ENCODE assay signal across 18 cellular contexts in genomic region chr21:27201197-27201596, GRCh38.
A peak's percentile ranks its signal among the peaks of the same experiment; 100 is the strongest.
DNase-seq lines count a peak whose midpoint lies in the region; ATAC-seq, FAIRE-seq and TF ChIP-seq lines count a peak whose summit lies in the region.
"Had no signal": no experiment of that assay in that cellular context is flagged by ENCODE, and none has a peak within 500 bp of the region (broad histone marks: within the 10 kb centered on the region; RNA-seq: fewer than 3 reads in every experiment).

No MANE protein-coding gene starts in this region.

- H3K4me1 Mint-ChIP-seq in Calu3 (ENCODE audit: low read depth, unreplicated experiment) = no peaks in the 10 kb centered on the region

- in situ Hi-C loops in astrocyte of the spinal cord (cut with HindIII; ENCODE audit: low sequenced_read_pairs) = no loop called here

- TF ChIP-seq RAD21 in SK-N-SH (IDR thresholded peaks at IDR 0.05; ENCODE audit: low read length) = no peak

- H3K9me3 Mint-ChIP-seq in Calu3 (ENCODE audit: low read depth, unreplicated experiment) = no peaks in the 10 kb centered on the region

- WGBS in SK-N-SH (ENCODE audit: low lambda C conversion rate) = 64% methylated on average over 3 of the region's 3 CpGs

- H3K27ac Mint-ChIP-seq in Calu3 (ENCODE audit: unreplicated experiment) = no peak overlapping the region
- H3K27ac Mint-ChIP-seq: IgD-negative memory B cell had no signal

- no peak overlapping the region for H3K4me2 ChIP-seq in SK-N-SH
- H3K4me2 ChIP-seq: BLaER1 had no signal

- H3F3A ChIP-seq in SK-N-SH (replicated peaks; ENCODE audit: insufficient read depth) = peaks cover 8% of the 10 kb centered on the region

- H3K9me3 ChIP-seq in SK-N-SH = no peaks in the 10 kb centered on the region
- H3K9me3 ChIP-seq: BLaER1, Peyer's patch had no signal

- no peak for FAIRE-seq in frontal cortex (lab: Jason Lieb, UNC)

- no peak overlapping the region for H3K27ac ChIP-seq in SK-N-SH (ENCODE audit: low read depth in 2 of 2, low read length in 1 of 2)
- H3K27ac ChIP-seq: 22Rv1, BLaER1, Peyer's patch had no signal

- H2AFZ ChIP-seq in SK-N-SH (ENCODE audit: low read depth) = 0 out of 2 replicates have a peak overlapping the region, but pooled peaks have one; percentile 58

- POLR2A ChIA-PET in SK-N-SH (lab: Yijun Ruan, JAX) = no interaction called here

- no peak for TF ChIP-seq EP300 in SK-N-SH (IDR thresholded peaks at IDR 0.05; ENCODE audit: borderline replicate concordance in 1 of 2, low read depth in 1 of 2, low read length in 1 of 2)

- no peak for TF ChIP-seq CTCF in SK-N-SH (IDR thresholded peaks at IDR 0.05)
- no peak for TF ChIP-seq CTCF in astrocyte of the spinal cord (IDR thresholded peaks at IDR 0.05; ENCODE audit: low read depth, low read length)
- TF ChIP-seq CTCF in fibroblast of the aortic adventitia (IDR thresholded peaks at IDR 0.05; ENCODE audit: insufficient read depth, low read length) = no peak
- no peak for TF ChIP-seq CTCF in Calu3 (IDR thresholded peaks at IDR 0.05; ENCODE audit: unreplicated experiment)

- no TSS peak for BruUV-seq in Calu3 (replicated peaks; lab: Mats Ljungman, UMichigan)

- H3K4me3 Mint-ChIP-seq in Calu3 (ENCODE audit: low read depth, unreplicated experiment) = no peak overlapping the region

- ATAC-seq in SK-N-SH treated with all-trans-retinoic acid at 6 μM for 48 hours = no peak
- no peak for ATAC-seq in HG02981 (IDR thresholded peaks at IDR 0.05; ENCODE audit: unreplicated experiment)
- ATAC-seq: Right ventricle myocardium inferior had no signal

- no peaks in the 10 kb centered on the region for H3K79me2 ChIP-seq in SK-N-SH (ENCODE audit: insufficient read depth)

- intact Hi-C loops in Calu3 (cut with micrococcal nuclease; ENCODE audit: unreplicated experiment) = no loop called here

- H3K36me3 ChIP-seq in SK-N-SH (replicated peaks in 1 of 2; ENCODE audit: control insufficient read depth in 1 of 2, insufficient read depth in 2 of 2, low read length in 1 of 2) = no peaks in the 10 kb centered on the region
- H3K36me3 ChIP-seq: BLaER1, Peyer's patch had no signal

- no peaks in the 10 kb centered on the region for H3K27me3 ChIP-seq in SK-N-SH (ENCODE audit: insufficient read depth)
- H3K27me3 ChIP-seq: BLaER1, Peyer's patch had no signal

- DNase-seq in SK-N-SH (no peak), astrocyte of the spinal cord (ENCODE audit: low read depth, low spot score) (peak; percentile 62), fibroblast of the aortic adventitia (ENCODE audit: low read depth) (peak; percentile 39), Calu3 (no peak), frontal cortex (ENCODE audit: low spot score in 2 of 2) (no peak), NCI-H1694 treated with DMSO at 0.1 percent for 48 hours (lab: John Stamatoyannopoulos, UW) (no peak)
- DNase-seq: Kasumi-1, NCI-H1105 treated with DMSO at 0.1 percent for 48 hours, NCI-H187, NCI-H226, NCI-H524 treated with DMSO at 0.1 percent for 48 hours, Peyer's patch had no signal

- H3K36me3 Mint-ChIP-seq in Calu3 (ENCODE audit: insufficient read depth, unreplicated experiment) = no peaks in the 10 kb centered on the region

- H3K4me3 ChIP-seq in SK-N-SH (ENCODE audit: low read depth in 2 of 2, low read length in 1 of 2) (no peak overlapping the region), astrocyte of the spinal cord (ENCODE audit: low read depth, low read length) (no peak overlapping the region), fibroblast of the aortic adventitia (ENCODE audit: low read depth, low read length) (no peak overlapping the region)
- H3K4me3 ChIP-seq: BLaER1, Peyer's patch had no signal

- no peak overlapping the region for H3K9ac ChIP-seq in SK-N-SH
- H3K9ac ChIP-seq: BLaER1 had no signal

- 0 out of 2 replicates have a peak, but pooled peaks cover 3% of the 10 kb centered on the region for H3K9me2 ChIP-seq in SK-N-SH

- CTCF ChIA-PET in SK-N-SH (lab: Yijun Ruan, JAX) = no interaction called here
- CTCF ChIA-PET in Calu3 (lab: Charles Lee) = no interaction called here

- 0 out of 4 replicates have a peak, but pooled peaks cover 0 to 5% of the 10 kb centered on the region in 2 experiments for H3K4me1 ChIP-seq in SK-N-SH (ENCODE audit: control insufficient read depth in 1 of 2, insufficient read depth in 2 of 2, low read depth in 1 of 2, low read length in 1 of 2)
- H3K4me1 ChIP-seq: BLaER1, Peyer's patch had no signal

- no peaks in the 10 kb centered on the region for H4K20me1 ChIP-seq in SK-N-SH (ENCODE audit: insufficient read depth)
- H4K20me1 ChIP-seq: BLaER1 had no signal

- H3K27me3 Mint-ChIP-seq in Calu3 (ENCODE audit: unreplicated experiment) = no peaks in the 10 kb centered on the region
- H3K27me3 Mint-ChIP-seq: IgD-negative memory B cell had no signal

TF ChIP-seq in SK-N-SH, 30 proteins besides CTCF, POLR2A, EP300 and RAD21:
- TF ChIP-seq RFX5 (IDR thresholded peaks at IDR 0.05; ENCODE audit: low read length) (no peak), FOSL2 (IDR thresholded peaks at IDR 0.05; ENCODE audit: borderline replicate concordance, low read depth) (peak; percentile 22; the same call in 1 of the 2 replicates), MEF2A (IDR thresholded peaks at IDR 0.05; ENCODE audit: borderline replicate concordance, low read depth) (no peak), RXRA (IDR thresholded peaks at IDR 0.05; ENCODE audit: borderline replicate concordance, low read depth) (no peak), FOXJ3 (CRISPR knock-in tag; IDR thresholded peaks at IDR 0.05) (no peak)

TF ChIP-seq in SK-N-SH treated with all-trans-retinoic acid at 6 μM for 48 hours, 23 proteins besides CTCF, POLR2A, EP300 and RAD21:
- TF ChIP-seq CSRNP3 (CRISPR knock-in tag; IDR thresholded peaks at IDR 0.05) (no peak), ESRRG (CRISPR knock-in tag; IDR thresholded peaks at IDR 0.05) (no peak), OSR1 (CRISPR knock-in tag; IDR thresholded peaks at IDR 0.05) (no peak)

Comparison
In these comparisons a context has a peak if more than half of its experiments do, and no peak if none do; other contexts are left out.
1. DNase-seq: peak in astrocyte of the spinal cord (single experiment) and fibroblast of the aortic adventitia (single experiment); none in SK-N-SH (single experiment), Calu3 (single experiment), frontal cortex (0 of 2) and NCI-H1694 treated with DMSO at 0.1 percent for 48 hours (single experiment).